In the genomic region with DNA sequence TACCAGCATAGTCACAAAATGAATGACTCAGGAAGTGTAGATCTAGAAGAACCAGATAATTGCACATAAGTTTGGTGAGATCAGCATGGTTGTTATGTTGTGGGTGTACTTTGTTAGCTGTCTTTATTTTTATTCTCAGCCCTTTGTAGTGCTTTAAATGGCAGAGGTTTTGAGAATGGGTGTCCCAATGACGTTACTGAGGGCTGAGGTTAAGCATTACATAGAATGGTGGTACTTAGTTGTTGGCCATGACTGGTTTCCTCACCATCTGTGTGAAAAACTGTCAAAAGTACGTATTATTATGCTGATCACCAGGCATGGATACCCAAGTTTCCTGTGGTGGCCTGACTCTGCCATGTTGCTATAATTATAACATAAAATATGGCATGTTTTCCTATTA, we compare ENCODE assay signal across 28 cellular contexts.
DNase-seq lines count a peak whose midpoint lies in the region; ATAC-seq and TF ChIP-seq lines count a peak whose summit lies in the region.
"Had no signal": no experiment of that assay in that cellular context is flagged by ENCODE, and none has a peak within 500 bp of the region (broad histone marks: within the 10 kb centered on the region; RNA-seq: fewer than 3 reads in every experiment).

No MANE protein-coding gene starts in this region.

- H3K36me3 ChIP-seq in OCI-LY1 (ENCODE audit: insufficient read depth, low read length) (no peaks in the 10 kb centered on the region), smooth muscle cell (ENCODE audit: low read depth) (no peaks in the 10 kb centered on the region)
- H3K36me3 ChIP-seq: adrenal gland, colonic mucosa, esophagus squamous epithelium, HAP-1, left lung, ovary, uterus, WERI-Rb-1 had no signal

- H3F3A ChIP-seq in OCI-LY1 (ENCODE audit: insufficient read depth, low read length) (no peaks in the 10 kb centered on the region), smooth muscle cell (ENCODE audit: low read depth) (no peaks in the 10 kb centered on the region)

- no peak for TF ChIP-seq CTCF in OCI-LY1 (IDR thresholded peaks at IDR 0.05; ENCODE audit: low read length)
- no peak for TF ChIP-seq CTCF in smooth muscle cell (IDR thresholded peaks at IDR 0.05; ENCODE audit: borderline replicate concordance, insufficient read depth, poor library complexity, severe bottlenecking)

- no peaks in the 10 kb centered on the region for H3K9me2 ChIP-seq in OCI-LY1 (ENCODE audit: low read depth, low read length)

- H2AFZ ChIP-seq in OCI-LY1 (ENCODE audit: low read length) (peak overlapping the region; percentile 74; the same call in 1 of the 2 replicates), smooth muscle cell (ENCODE audit: low read depth) (no peak overlapping the region)

- H3K9me3 ChIP-seq in OCI-LY1 (ENCODE audit: low read length) (no peaks in the 10 kb centered on the region), smooth muscle cell (replicated peaks; ENCODE audit: low read depth) (no peaks in the 10 kb centered on the region), T-helper 17 cell (ENCODE audit: control insufficient read depth, low read length, poor library complexity, severe bottlenecking) (no peaks in the 10 kb centered on the region)
- H3K9me3 ChIP-seq: A549, adrenal gland, colonic mucosa, esophagus squamous epithelium, HAP-1, ovary, uterus had no signal

- no peaks in the 10 kb centered on the region for H3K27me3 ChIP-seq in OCI-LY1 (ENCODE audit: insufficient read depth, low read length)
- no peaks in the 10 kb centered on the region for H3K27me3 ChIP-seq in smooth muscle cell (ENCODE audit: low read depth)
- H3K27me3 ChIP-seq: adrenal gland, colonic mucosa, esophagus squamous epithelium, left lung, ovary, uterus had no signal

- H3K36me3 Mint-ChIP-seq in activated T-cell treated with anti-CD3 and anti-CD28 coated beads, Interleukin-2, amount 50 U/mL, for 4 hours (ENCODE audit: insufficient read depth), result no peaks in the 10 kb centered on the region
- H3K36me3 Mint-ChIP-seq in activated naive CD8-positive, alpha-beta T cell treated with anti-CD3 and anti-CD28 coated beads, Interleukin-2, amount 10 ng/mL, durations not matched to agents 7 days and 5 days, result peaks cover 23% of the 10 kb centered on the region
- H3K36me3 Mint-ChIP-seq in T-helper 17 cell (ENCODE audit: low read depth), result peaks cover 2% of the 10 kb centered on the region
- H3K36me3 Mint-ChIP-seq: mesothelial cell of epicardium had no signal

- H3K4me3 ChIP-seq in OCI-LY1 (ENCODE audit: low read depth, low read length, poor library complexity, severe bottlenecking), result no peak overlapping the region
- no peak overlapping the region for H3K4me3 ChIP-seq in smooth muscle cell
- H3K4me3 ChIP-seq: A549, adrenal gland, colonic mucosa, esophagus squamous epithelium, HAP-1, left lung, ovary, uterus had no signal

- no peak overlapping the region for H3K9ac ChIP-seq in OCI-LY1 (ENCODE audit: low read length)
- no peak overlapping the region for H3K9ac ChIP-seq in smooth muscle cell (ENCODE audit: low read depth)

- POLR2A ChIA-PET in activated naive CD8-positive, alpha-beta T cell treated with anti-CD3 and anti-CD28 coated beads, Interleukin-2, amount 10 ng/mL, durations not matched to agents 7 days and 5 days (lab: Charles Lee), result interaction anchor here (0.9 to 6.5 kb wide), 6 partner anchors 15 to 311 kb away, joined by 3 to 64 read pairs (median 6); a partner anchor contains a TSS

- H4K20me1 ChIP-seq in OCI-LY1 (ENCODE audit: insufficient read depth, low read length) (no peaks in the 10 kb centered on the region), smooth muscle cell (ENCODE audit: low read depth) (no peaks in the 10 kb centered on the region)

- H3K9me3 Mint-ChIP-seq in activated T-cell treated with anti-CD3 and anti-CD28 coated beads, Interleukin-2, amount 50 U/mL, for 4 hours, result no peaks in the 10 kb centered on the region
- H3K9me3 Mint-ChIP-seq in activated naive CD8-positive, alpha-beta T cell treated with anti-CD3 and anti-CD28 coated beads, Interleukin-2, amount 10 ng/mL, durations not matched to agents 7 days and 5 days, result peaks cover 6% of the 10 kb centered on the region
- H3K9me3 Mint-ChIP-seq: mesothelial cell of epicardium, nephron progenitor cell had no signal

- H3K4me3 Mint-ChIP-seq in activated T-cell treated with anti-CD3 and anti-CD28 coated beads, Interleukin-2, amount 50 U/mL, for 4 hours, result no peak overlapping the region
- peak overlapping the region; percentile 10 for H3K4me3 Mint-ChIP-seq in activated naive CD8-positive, alpha-beta T cell treated with anti-CD3 and anti-CD28 coated beads, Interleukin-2, amount 10 ng/mL, durations not matched to agents 7 days and 5 days
- H3K4me3 Mint-ChIP-seq in T-helper 17 cell, result no peak overlapping the region
- H3K4me3 Mint-ChIP-seq: endodermal cell, mesothelial cell of epicardium, nephron progenitor cell had no signal

- H3K27ac ChIP-seq in OCI-LY1 (ENCODE audit: low read depth, low read length, poor library complexity, severe bottlenecking) (no peak overlapping the region), smooth muscle cell (ENCODE audit: low read depth) (peak overlapping the region; percentile 26)
- H3K27ac ChIP-seq: A549, adrenal gland, colonic mucosa, esophagus squamous epithelium, left lung, ovary, uterus, WERI-Rb-1 had no signal

- DNase-seq in activated T-cell treated with anti-CD3 and anti-CD28 coated beads, Interleukin-2, amount 50 U/mL, for 4 hours, result no peak
- no peak for DNase-seq in activated T-cell treated with anti-CD3 and anti-CD28 coated beads, Interleukin-2, amount 50 U/mL, for 48 hours
- no peak for DNase-seq in activated naive CD8-positive, alpha-beta T cell treated with anti-CD3 and anti-CD28 coated beads, Interleukin-2, amount 10 ng/mL, durations not matched to agents 7 days and 5 days
- DNase-seq in smooth muscle cell (lab: John Stamatoyannopoulos, UW; ENCODE audit: unreplicated experiment), result no peak
- DNase-seq in T-helper 17 cell, result no peak
- no peak for DNase-seq in CD1c-positive myeloid dendritic cell (ENCODE audit: extremely low spot score)
- DNase-seq: activated CD4-positive, alpha-beta T cell treated with anti-CD3 and anti-CD28 coated beads, Interleukin-2, amount 50 U/mL, for 4 hours; adrenal gland; colonic mucosa; EL; endodermal cell; esophagus squamous epithelium; KBM-7; MV-4-11; NCI-H1694; nephron progenitor cell; ovary; retina; small intestine; uterus; WERI-Rb-1 had no signal

- ATAC-seq in activated T-cell treated with anti-CD3 and anti-CD28 coated beads, Interleukin-2, amount 50 U/mL, for 4 hours, result peak; percentile 11 to 38
- ATAC-seq in activated naive CD8-positive, alpha-beta T cell treated with anti-CD3 and anti-CD28 coated beads, Interleukin-2, amount 10 ng/mL, durations not matched to agents 7 days and 5 days (ENCODE audit: low read depth), result peak; percentile 26
- ATAC-seq in T-helper 17 cell (no peak), GM18517 (IDR thresholded peaks at IDR 0.05; ENCODE audit: unreplicated experiment) (no peak)
- ATAC-seq: A549, left lung, SK-N-SH treated with all-trans-retinoic acid at 6 μM for 48 hours had no signal

- H3K4me1 Mint-ChIP-seq in activated T-cell treated with anti-CD3 and anti-CD28 coated beads, Interleukin-2, amount 50 U/mL, for 4 hours (ENCODE audit: low read depth), result peaks cover 55% of the 10 kb centered on the region
- peaks cover 49% of the 10 kb centered on the region for H3K4me1 Mint-ChIP-seq in activated naive CD8-positive, alpha-beta T cell treated with anti-CD3 and anti-CD28 coated beads, Interleukin-2, amount 10 ng/mL, durations not matched to agents 7 days and 5 days
- H3K4me1 Mint-ChIP-seq in T-helper 17 cell, result peaks cover 18% of the 10 kb centered on the region
- H3K4me1 Mint-ChIP-seq: endodermal cell, mesothelial cell of epicardium had no signal

- peak overlapping the region; percentile 39 for H3K27ac Mint-ChIP-seq in activated naive CD8-positive, alpha-beta T cell treated with anti-CD3 and anti-CD28 coated beads, Interleukin-2, amount 10 ng/mL, durations not matched to agents 7 days and 5 days
- H3K27ac Mint-ChIP-seq in T-helper 17 cell, result no peak overlapping the region
- H3K27ac Mint-ChIP-seq: endodermal cell, mesothelial cell of epicardium, nephron progenitor cell had no signal

- no peaks in the 10 kb centered on the region for H3K27me3 Mint-ChIP-seq in activated T-cell treated with anti-CD3 and anti-CD28 coated beads, Interleukin-2, amount 50 U/mL, for 4 hours (ENCODE audit: low read depth)
- no peaks in the 10 kb centered on the region for H3K27me3 Mint-ChIP-seq in activated naive CD8-positive, alpha-beta T cell treated with anti-CD3 and anti-CD28 coated beads, Interleukin-2, amount 10 ng/mL, durations not matched to agents 7 days and 5 days
- H3K27me3 Mint-ChIP-seq in T-helper 17 cell, result no peaks in the 10 kb centered on the region

- peaks cover 5% of the 10 kb centered on the region for H3K4me1 ChIP-seq in OCI-LY1 (ENCODE audit: insufficient read depth, low read length, severe bottlenecking)
- no peaks in the 10 kb centered on the region for H3K4me1 ChIP-seq in smooth muscle cell (ENCODE audit: low read depth)
- H3K4me1 ChIP-seq: A549, adrenal gland, colonic mucosa, esophagus squamous epithelium, left lung, uterus had no signal

- 82% methylated on average over 2 of the region's 2 CpGs for WGBS in smooth muscle cell (ENCODE audit: low lambda C conversion rate)

- H3K4me2 ChIP-seq in OCI-LY1 (ENCODE audit: low read length) (no peak overlapping the region), smooth muscle cell (no peak overlapping the region)
- H3K4me2 ChIP-seq: A549 had no signal

- H3K79me2 ChIP-seq in OCI-LY1 (ENCODE audit: insufficient read depth, low read length) (no peaks in the 10 kb centered on the region), smooth muscle cell (ENCODE audit: low read depth) (no peaks in the 10 kb centered on the region)

Comparison
In these comparisons a context has a peak if more than half of its experiments do, and no peak if none do; other contexts are left out.
1. ATAC-seq: peak in activated T-cell treated with anti-CD3 and anti-CD28 coated beads, Interleukin-2, amount 50 U/mL, for 4 hours (2 of 2) and activated naive CD8-positive, alpha-beta T cell treated with anti-CD3 and anti-CD28 coated beads, Interleukin-2, amount 10 ng/mL, durations not matched to agents 7 days and 5 days (single experiment); none in T-helper 17 cell (single experiment) and GM18517 (single experiment).